Comparison of ENCODE assay signal across 21 cellular contexts in the genomic region with DNA sequence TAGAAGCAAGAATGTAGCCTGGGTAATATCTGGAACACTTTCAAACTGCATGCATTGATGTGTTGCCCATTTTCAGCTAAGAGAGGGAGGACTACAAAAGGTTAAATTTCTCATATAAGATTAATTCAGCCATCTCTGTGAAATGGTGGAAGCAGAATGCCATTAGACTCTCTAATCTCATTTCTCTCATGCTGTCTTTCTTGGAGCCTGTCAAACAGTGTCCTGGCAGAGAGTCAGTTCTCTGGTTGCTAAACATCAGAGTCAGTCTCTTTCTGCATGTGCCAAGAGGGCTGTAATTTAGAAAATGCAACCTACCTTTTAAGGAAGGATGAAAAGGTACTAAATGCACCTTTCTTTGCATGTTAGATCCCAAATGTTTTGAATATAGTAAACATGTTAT. TPM values are rescaled to one million over a fixed set of nuclear protein-coding genes. Genes with fewer than 3 reads are reported as not detected.
A peak's percentile ranks its signal among the peaks of the same experiment; 100 is the strongest.
DNase-seq lines count a peak whose midpoint lies in the region; ATAC-seq and TF ChIP-seq lines count a peak whose summit lies in the region.
"Had no signal": no experiment of that assay in that cellular context is flagged by ENCODE, and none has a peak within 500 bp of the region (broad histone marks: within the 10 kb centered on the region; RNA-seq: fewer than 3 reads in every experiment).

No MANE protein-coding gene starts in this region.

- no peak overlapping the region for H3K4me3 ChIP-seq in gastroesophageal sphincter
- H3K4me3 ChIP-seq: body of pancreas, SJCRH30 had no signal

- TF ChIP-seq EP300 in gastroesophageal sphincter (IDR thresholded peaks at IDR 0.05), result no peak

- no peaks in the 10 kb centered on the region for H3K9me3 ChIP-seq in gastroesophageal sphincter
- H3K9me3 ChIP-seq: body of pancreas, SJCRH30 had no signal

- intact Hi-C loops in Right ventricle myocardium superior (cut with DNase I), result no loop called here
- intact Hi-C loops in cardiac septum (cut with DNase I), result no loop called here

- TF ChIP-seq CTCF in gastroesophageal sphincter (IDR thresholded peaks at IDR 0.05), result no peak

- no peak for DNase-seq in Right ventricle myocardium superior
- DNase-seq in cardiac septum (ENCODE audit: low spot score), result no peak
- peak; percentile 95 for DNase-seq in cerebellar cortex (ENCODE audit: low spot score)
- no peak for DNase-seq in NCI-H2081 treated with DMSO at 0.1 percent for 48 hours (lab: John Stamatoyannopoulos, UW)
- no peak for DNase-seq in amniotic stem cell (lab: John Stamatoyannopoulos, UW)
- no peak for DNase-seq in mesenteric fat pad (ENCODE audit: low spot score)
- DNase-seq: ACHN; activated naive CD4-positive, alpha-beta T cell treated with anti-CD3 and anti-CD28 coated beads, Interleukin-2, amount 50 U/mL, for 16 hours; activated T-cell treated with anti-CD3 and anti-CD28 coated beads, Interleukin-2, amount 50 U/mL, for 48 hours; body of pancreas; erythroblast; immature natural killer cell; mammary epithelial cell; natural killer cell; NCI-H2029 treated with DMSO at 0.1 percent for 48 hours; NCI-H524 treated with DMSO at 0.1 percent for 48 hours; PC-3; SJCRH30 had no signal

- no peaks in the 10 kb centered on the region for H3K36me3 ChIP-seq in gastroesophageal sphincter
- H3K36me3 ChIP-seq: SJCRH30 had no signal

- H3K27ac ChIP-seq in layer of hippocampus (ENCODE audit: low read depth, low read length) (peak overlapping the region; percentile 72), gastroesophageal sphincter (no peak overlapping the region)
- H3K27ac ChIP-seq: body of pancreas, SJCRH30 had no signal

- H3K4me1 ChIP-seq in gastroesophageal sphincter, result peaks cover 5 to 43% (median 9%) of the 10 kb centered on the region in 3 donors
- H3K4me1 ChIP-seq: SJCRH30 had no signal

- H3K27me3 ChIP-seq in layer of hippocampus (ENCODE audit: control insufficient read depth, insufficient read depth, low read length) (no peaks in the 10 kb centered on the region), gastroesophageal sphincter (no peaks in the 10 kb centered on the region)
- H3K27me3 ChIP-seq: body of pancreas, SJCRH30 had no signal

- no peak for TF ChIP-seq POLR2A in gastroesophageal sphincter (IDR thresholded peaks at IDR 0.05)

- peak; percentile 85 for ATAC-seq in Right ventricle myocardium superior (ENCODE audit: poor library complexity)
- no peak for ATAC-seq in gastroesophageal sphincter
- ATAC-seq: activated CD4-positive, CD25-positive, alpha-beta regulatory T cell treated with anti-CD3 and anti-CD28 coated beads, Interleukin-2, amount 50 U/mL, for 24 hours; body of pancreas; natural killer cell; PC-3 had no signal

RNA-seq across cellular contexts. Expression of gene GARNL3, which starts 0.9 kb away (rescaled TPM):
- total RNA-seq in Right ventricle myocardium superior, result 12.6 TPM
- 28.7 TPM for total RNA-seq in cardiac septum
- 10 to 100 TPM in 2 of 4 donors, 1 to 10 TPM in 2; 4.7 to 29.3 (median 11.3) TPM for total RNA-seq in gastroesophageal sphincter
- 5.6 TPM for total RNA-seq in mesenteric fat pad
